In genomic region chr22:41862530-41863266, GRCh38 we compare ENCODE assay signal across 8 cellular contexts. TPM values are rescaled to one million over a fixed set of nuclear protein-coding genes. Genes with fewer than 3 reads are reported as not detected.
DNase-seq lines count a peak whose midpoint lies in the region; ATAC-seq and TF ChIP-seq lines count a peak whose summit lies in the region.

No MANE protein-coding gene starts in this region.

- no peaks in the 10 kb centered on the region for H3K9me3 ChIP-seq in esophagus (ENCODE audit: control insufficient read depth in 2 of 2, insufficient read depth in 1 of 2, low read depth in 1 of 2, low read length in 1 of 2)

- DNase-seq in WTC11 (ENCODE audit: low spot score) (no peak), MV-4-11 (lab: John Stamatoyannopoulos, UW) (no peak), NCI-H82 (lab: John Stamatoyannopoulos, UW) (no peak), KG1 (lab: John Stamatoyannopoulos, UW) (no peak)
- peak; percentile 49 to 54 (median 52) for DNase-seq in stimulated activated CD4-positive, alpha-beta T cell treated with anti-CD3 and anti-CD28 coated beads, Interleukin-12 subunit alpha, Interleukin-12 subunit beta, amount 100 ng/mL, for 48 hours (ENCODE audit: low read depth in 2 of 3, low spot score in 1 of 3)

- H3K4me1 ChIP-seq in esophagus (ENCODE audit: control insufficient read depth in 2 of 2, insufficient read depth in 2 of 2, low read length in 1 of 2): peaks cover 2 to 5% of the 10 kb centered on the region in 2 donors

- CTCF ChIA-PET in WTC11 (lab: Charles Lee): interaction anchor here (0.8 to 2.6 kb wide), 8 partner anchors 30 to 196 kb away, joined by 3 to 33 read pairs (median 6); partner anchors contain the start of gene SREBF2

- POLR2A ChIA-PET in WTC11 (lab: Charles Lee): interaction anchor here (0.6 to 2.1 kb wide), 2 partner anchors 30 to 143 kb away, joined by 3 to 7 read pairs; partner anchors contain the start of gene SREBF2

- H3K4me1 Mint-ChIP-seq in WTC11: peaks cover 20% of the 10 kb centered on the region

- no peaks in the 10 kb centered on the region for H3K27me3 ChIP-seq in esophagus (ENCODE audit: control insufficient read depth in 1 of 2, insufficient read depth in 2 of 2, low read length in 2 of 2)

- no peaks in the 10 kb centered on the region for H3K27me3 Mint-ChIP-seq in WTC11 (ENCODE audit: low read depth)

- WGBS in esophagus, 2 donors: 66 to 71% methylated on average over 11 of the region's 11 CpGs

- peaks cover 3 to 8% of the 10 kb centered on the region in 2 donors for H3K36me3 ChIP-seq in esophagus (ENCODE audit: control insufficient read depth in 2 of 2, insufficient read depth in 2 of 2, low read length in 1 of 2)

- H3K27ac ChIP-seq in esophagus (ENCODE audit: low read depth in 2 of 2, low read length in 1 of 2): peak overlapping the region; percentile 46 to 84

- ATAC-seq in GM18867 (IDR thresholded peaks at IDR 0.05; ENCODE audit: unreplicated experiment): peak; percentile 63
- ATAC-seq in HG02840 (IDR thresholded peaks at IDR 0.05; ENCODE audit: low FRiP score, unreplicated experiment): peak; percentile 51
- ATAC-seq in WTC11: no peak

- H3K4me3 Mint-ChIP-seq in WTC11: no peak overlapping the region

- no peaks in the 10 kb centered on the region for H3K9me3 Mint-ChIP-seq in WTC11

- peak overlapping the region; percentile 73 for H3K27ac Mint-ChIP-seq in WTC11

- TF ChIP-seq CTCF in WTC11 (IDR thresholded peaks at IDR 0.05): no peak

- no peak overlapping the region for H3K4me3 ChIP-seq in esophagus (ENCODE audit: low read depth in 1 of 2, low read length in 2 of 2)

- peaks cover 18% of the 10 kb centered on the region for H3K36me3 Mint-ChIP-seq in WTC11

TF ChIP-seq in WTC11, 78 proteins besides CTCF, POLR2A, EP300 and RAD21:
- no peak for TF ChIP-seq NFE2L1 (CRISPR knock-in tag; IDR thresholded peaks at IDR 0.05)
- no peak for TF ChIP-seq PRDM15 (CRISPR knock-in tag; IDR thresholded peaks at IDR 0.05)
- TF ChIP-seq USF1 (CRISPR knock-in tag; IDR thresholded peaks at IDR 0.05): no peak
- no peak for TF ChIP-seq ZNF281 (CRISPR knock-in tag; IDR thresholded peaks at IDR 0.05)
- no peak for TF ChIP-seq TEAD4 (CRISPR knock-in tag; IDR thresholded peaks at IDR 0.05)
TF ChIP-seq in WTC11: peak in this region for 0.

RNA-seq across cellular contexts. Expression of gene SREBF2, which starts 29.8 kb away (rescaled TPM):
- 151 to 173 TPM (median 171 TPM) in 3 replicates for total RNA-seq in WTC11 (2021)
- 10 to 100 TPM; 66.4 to 76.4 TPM for polyA plus RNA-seq in esophagus

RNA-seq across cellular contexts. Expression of gene SHISA8, which starts 52.2 kb away (rescaled TPM):
- 2.1 to 2.4 TPM (median 2.2 TPM) in 3 replicates for total RNA-seq in WTC11 (2021)
- under 1 TPM in 1 of 2 donors, not detected in 1; 0.07 TPM for polyA plus RNA-seq in esophagus

Comparison
In these comparisons a context has a peak if more than half of its experiments do, and no peak if none do; other contexts are left out.
1. DNase-seq: peak in stimulated activated CD4-positive, alpha-beta T cell treated with anti-CD3 and anti-CD28 coated beads, Interleukin-12 subunit alpha, Interleukin-12 subunit beta, amount 100 ng/mL, for 48 hours (3 of 3); none in WTC11 (single experiment), MV-4-11 (single experiment), NCI-H82 (single experiment) and KG1 (single experiment).